ENCODE assay signal across 18 cellular contexts in genomic region chr3:17808994-17809393, GRCh38.
DNase-seq lines count a peak whose midpoint lies in the region; ATAC-seq, FAIRE-seq and TF ChIP-seq lines count a peak whose summit lies in the region.
"Had no signal": no experiment of that assay in that cellular context is flagged by ENCODE, and none has a peak within 500 bp of the region (broad histone marks: within the 10 kb centered on the region; RNA-seq: fewer than 3 reads in every experiment).

No MANE protein-coding gene starts in this region.

- no peak overlapping the region for H3K9ac ChIP-seq in SK-N-SH
- H3K9ac ChIP-seq in endothelial cell of umbilical vein (replicated peaks; ENCODE audit: extremely low read depth, insufficient read depth, low read length): no peak overlapping the region
- H3K9ac ChIP-seq: KMS-11 had no signal

- no TSS peak for BruUV-seq in A673 (replicated peaks; lab: Mats Ljungman, UMichigan)
- BruUV-seq in endothelial cell of umbilical vein (replicated peaks; lab: Mats Ljungman, UMichigan): no TSS peak

- no peak overlapping the region for H2AFZ ChIP-seq in SK-N-SH (ENCODE audit: low read depth)
- no peak overlapping the region for H2AFZ ChIP-seq in endothelial cell of umbilical vein (ENCODE audit: low read depth, low read length)
- no peak overlapping the region for H2AFZ ChIP-seq in osteoblast (ENCODE audit: low read length)

- TF ChIP-seq POLR2A in endothelial cell of umbilical vein (IDR thresholded peaks at IDR 0.05; ENCODE audit: low read depth, low read length): no peak

- DNase-seq in A673 (ENCODE audit: low spot score) (peak; percentile 6), H4 (ENCODE audit: low spot score) (peak; percentile 6), SK-N-SH (peak; percentile 46), endothelial cell of umbilical vein (ENCODE audit: low read depth, low spot score) (peak; percentile 5), osteoblast (ENCODE audit: insufficient read length, low spot score, missing footprints) (no peak), psoas muscle (no peak), ACHN (no peak)
- DNase-seq in stimulated activated CD4-positive, alpha-beta T cell treated with anti-CD3 and anti-CD28 coated beads, Interleukin-2, amount 100 ng/mL, for 48 hours: no peak
- DNase-seq: left colon; mucosa of descending colon; NCI-H146; NCI-H2227 treated with DMSO at 0.1 percent for 48 hours; SHP77 treated with DMSO at 0.1 percent for 48 hours; stimulated activated CD4-positive, alpha-beta T cell treated with anti-CD3 and anti-CD28 coated beads, Interleukin-2, amount 100 ng/mL, for 24 hours had no signal

- no peaks in the 10 kb centered on the region for H4K20me1 ChIP-seq in SK-N-SH (ENCODE audit: insufficient read depth)
- no peaks in the 10 kb centered on the region for H4K20me1 ChIP-seq in endothelial cell of umbilical vein (replicated peaks; ENCODE audit: control insufficient read depth, extremely low read depth, insufficient read depth, low read length)
- no peaks in the 10 kb centered on the region for H4K20me1 ChIP-seq in osteoblast (ENCODE audit: insufficient read depth, low read length)

- H3K79me2 ChIP-seq in SK-N-SH (ENCODE audit: insufficient read depth) (no peaks in the 10 kb centered on the region), endothelial cell of umbilical vein (ENCODE audit: control insufficient read depth, insufficient read depth, low read length) (no peaks in the 10 kb centered on the region), osteoblast (ENCODE audit: insufficient read depth, low read length) (no peaks in the 10 kb centered on the region)

- H3K4me1 ChIP-seq in A673 (ENCODE audit: insufficient read depth, low read length, poor library complexity, severe bottlenecking) (no peaks in the 10 kb centered on the region), SK-N-SH (ENCODE audit: control insufficient read depth in 1 of 2, insufficient read depth in 2 of 2, low read depth in 1 of 2, low read length in 1 of 2) (peaks cover 7 to 18% of the 10 kb centered on the region in 2 experiments; a peak in 3 of 4 replicates), endothelial cell of umbilical vein (ENCODE audit: control insufficient read depth, extremely low read depth, insufficient read depth, low read length) (peaks cover 2% of the 10 kb centered on the region), osteoblast (ENCODE audit: insufficient read depth, low read length) (peaks cover 19% of the 10 kb centered on the region), psoas muscle (no peaks in the 10 kb centered on the region)

- no peak for ATAC-seq in psoas muscle
- ATAC-seq: left colon, mucosa of descending colon, sciatic nerve had no signal

- intact Hi-C loops in A673 (cut with micrococcal nuclease; ENCODE audit: unreplicated experiment): no loop called here
- intact Hi-C loops in endothelial cell of umbilical vein (cut with micrococcal nuclease): no loop called here
- intact Hi-C loops in psoas muscle (cut with DNase I): no loop called here

- POLR2A ChIA-PET in A673 (lab: Charles Lee; ENCODE audit: low non-redundant PET) (no interaction called here), SK-N-SH (lab: Yijun Ruan, JAX) (interaction anchor here (1.1 kb wide), 1 partner anchor 66 kb away, joined by 3 read pairs; no protein-coding TSS in a partner anchor), endothelial cell of umbilical vein (lab: Charles Lee) (no interaction called here)

- H3K4me3 ChIP-seq in A673 (ENCODE audit: low read depth, low read length, poor library complexity, severe bottlenecking) (no peak overlapping the region), SK-N-SH (ENCODE audit: low read depth in 2 of 2, low read length in 1 of 2) (no peak overlapping the region), endothelial cell of umbilical vein (replicated peaks in 1 of 3; ENCODE audit: insufficient read depth in 1 of 3, low read depth in 1 of 3, low read length in 3 of 3) (no peak overlapping the region), osteoblast (ENCODE audit: insufficient read depth, low read length) (no peak overlapping the region), psoas muscle (no peak overlapping the region)
- H3K4me3 ChIP-seq: mucosa of descending colon had no signal

- H3K9me2 ChIP-seq in SK-N-SH: no peaks in the 10 kb centered on the region

- dilution Hi-C loops in endothelial cell of umbilical vein (cut with MboI; ENCODE audit: extremely low pct_ligation_motif_present, low sequenced_read_pairs): no loop called here

- H3K27me3 ChIP-seq in A673 (replicated peaks; ENCODE audit: insufficient read depth, low read depth, low read length, poor library complexity): no peaks in the 10 kb centered on the region
- no peaks in the 10 kb centered on the region for H3K27me3 ChIP-seq in SK-N-SH (ENCODE audit: insufficient read depth)
- no peaks in the 10 kb centered on the region for H3K27me3 ChIP-seq in endothelial cell of umbilical vein (ENCODE audit: control insufficient read depth in 2 of 2, insufficient read depth in 2 of 2, low read length in 2 of 2)
- H3K27me3 ChIP-seq in osteoblast (ENCODE audit: insufficient read depth, low read length): no peaks in the 10 kb centered on the region
- H3K27me3 ChIP-seq in psoas muscle (ENCODE audit: insufficient read depth in 3 of 3, low read length in 2 of 3): no peaks in the 10 kb centered on the region
- H3K27me3 ChIP-seq: neutrophil had no signal

- no peaks in the 10 kb centered on the region for H3K36me3 ChIP-seq in A673 (ENCODE audit: insufficient read depth, low read length, poor library complexity, severe bottlenecking)
- no peaks in the 10 kb centered on the region for H3K36me3 ChIP-seq in SK-N-SH (replicated peaks in 1 of 2; ENCODE audit: control insufficient read depth in 1 of 2, insufficient read depth in 2 of 2, low read length in 1 of 2)
- no peaks in the 10 kb centered on the region for H3K36me3 ChIP-seq in endothelial cell of umbilical vein (ENCODE audit: control insufficient read depth in 2 of 2, extremely low read depth in 1 of 2, insufficient read depth in 2 of 2, low read length in 2 of 2)
- no peaks in the 10 kb centered on the region for H3K36me3 ChIP-seq in osteoblast (ENCODE audit: insufficient read depth, low read length)
- no peaks in the 10 kb centered on the region for H3K36me3 ChIP-seq in psoas muscle (ENCODE audit: insufficient read depth in 1 of 2, low read depth in 1 of 2)
- H3K36me3 ChIP-seq: neutrophil had no signal

- CTCF ChIA-PET in A673 (lab: Charles Lee): no interaction called here
- CTCF ChIA-PET in SK-N-SH (lab: Yijun Ruan, JAX): interaction anchor here (1.5 kb wide), 2 partner anchors 8 to 32 kb away, joined by 3 to 5 read pairs; no protein-coding TSS in a partner anchor
- CTCF ChIA-PET in endothelial cell of umbilical vein (lab: Charles Lee): interaction anchor here (2.2 to 2.4 kb wide), 2 partner anchors 9 to 164 kb away, joined by 6 to 11 read pairs; no protein-coding TSS in a partner anchor

- TF ChIP-seq EP300 in SK-N-SH (IDR thresholded peaks at IDR 0.05; ENCODE audit: borderline replicate concordance in 1 of 2, low read depth in 1 of 2, low read length in 1 of 2): no peak

- in situ Hi-C loops in ACHN (cut with HindIII; ENCODE audit: low pct_ligation_motif_present, low pct_unique_long_range_greater_than_20kb, low sequenced_read_pairs): no loop called here

- H3K9me1 ChIP-seq in endothelial cell of umbilical vein (replicated peaks; ENCODE audit: control insufficient read depth, extremely low read depth, insufficient read depth, low read length): no peaks in the 10 kb centered on the region

- FAIRE-seq in endothelial cell of umbilical vein (lab: Jason Lieb, UNC): no peak
- FAIRE-seq: D721Med had no signal

- no peak for TF ChIP-seq CTCF in A673 (conservative IDR thresholded peaks at IDR 0.05; ENCODE audit: low read depth, low read length)
- TF ChIP-seq CTCF in SK-N-SH (IDR thresholded peaks at IDR 0.05): no peak
- TF ChIP-seq CTCF in endothelial cell of umbilical vein (IDR thresholded peaks at IDR 0.05; ENCODE audit: extremely low read depth in 1 of 2, insufficient read depth in 1 of 2, low read depth in 1 of 2, low read length in 2 of 2): no peak
- TF ChIP-seq CTCF in osteoblast (IDR thresholded peaks at IDR 0.05; ENCODE audit: extremely low read depth, low read depth, low read length): no peak
- no peak for TF ChIP-seq CTCF in psoas muscle (IDR thresholded peaks at IDR 0.05)

- H3K27ac ChIP-seq in A673 (ENCODE audit: low read depth, low read length, poor library complexity, severe bottlenecking) (no peak overlapping the region), SK-N-SH (ENCODE audit: low read depth in 2 of 2, low read length in 1 of 2) (no peak overlapping the region), endothelial cell of umbilical vein (ENCODE audit: insufficient read depth, low read depth, low read length) (no peak overlapping the region), osteoblast (ENCODE audit: low read depth, low read length) (no peak overlapping the region), psoas muscle (no peak overlapping the region)
- H3K27ac ChIP-seq: KMS-11, neutrophil had no signal

- no peaks in the 10 kb centered on the region for H3F3A ChIP-seq in SK-N-SH (replicated peaks; ENCODE audit: insufficient read depth)

- H3K9me3 ChIP-seq in A673 (ENCODE audit: low read depth, low read length, poor library complexity, severe bottlenecking) (no peaks in the 10 kb centered on the region), SK-N-SH (no peaks in the 10 kb centered on the region), endothelial cell of umbilical vein (replicated peaks; ENCODE audit: control insufficient read depth, insufficient read depth, low read length) (no peaks in the 10 kb centered on the region), osteoblast (ENCODE audit: low read depth, low read length) (no peaks in the 10 kb centered on the region), psoas muscle (no peaks in the 10 kb centered on the region)
- H3K9me3 ChIP-seq: mucosa of descending colon, neutrophil had no signal

- peak; percentile 18 for TF ChIP-seq RAD21 in SK-N-SH (IDR thresholded peaks at IDR 0.05; ENCODE audit: low read length)

- H3K4me2 ChIP-seq in SK-N-SH (no peak overlapping the region), endothelial cell of umbilical vein (ENCODE audit: insufficient read depth, low read length) (no peak overlapping the region), osteoblast (ENCODE audit: insufficient read depth, low read length) (no peak overlapping the region)
- H3K4me2 ChIP-seq: KMS-11 had no signal

TF ChIP-seq in SK-N-SH, 30 proteins besides CTCF, POLR2A, EP300 and RAD21 (continues in another document):
- TF ChIP-seq EZH2phosphoT487 (IDR thresholded peaks at IDR 0.05; ENCODE audit: borderline replicate concordance, low read depth) (no peak), SMC3 (IDR thresholded peaks at IDR 0.05; ENCODE audit: low read depth, low read length) (no peak), NFIC (IDR thresholded peaks at IDR 0.05; ENCODE audit: borderline replicate concordance) (0 out of 2 replicates have a peak, but pooled peaks have one; percentile 9), JUND (IDR thresholded peaks at IDR 0.05) (no peak)

TF ChIP-seq in endothelial cell of umbilical vein, 7 proteins besides CTCF, POLR2A, EP300 and RAD21 (continues in another document):
- TF ChIP-seq FOS (IDR thresholded peaks at IDR 0.05; ENCODE audit: borderline replicate concordance, insufficient read depth, low read length) (no peak), POLR2AphosphoS5 (IDR thresholded peaks at IDR 0.05; ENCODE audit: insufficient read depth, low read depth, low read length) (no peak)

Comparison
In these comparisons a context has a peak if more than half of its experiments do, and no peak if none do; other contexts are left out.
1. DNase-seq: peak in A673 (single experiment), H4 (single experiment), SK-N-SH (single experiment) and endothelial cell of umbilical vein (single experiment); none in stimulated activated CD4-positive, alpha-beta T cell treated with anti-CD3 and anti-CD28 coated beads, Interleukin-2, amount 100 ng/mL, for 48 hours (0 of 2), osteoblast (single experiment), psoas muscle (0 of 2) and ACHN (single experiment).